14 cellular contexts compared by ENCODE assay signal in genomic region chr10:110609592-110609991, GRCh38. TPM values are rescaled to one million over a fixed set of nuclear protein-coding genes. Genes with fewer than 3 reads are reported as not detected.
DNase-seq lines count a peak whose midpoint lies in the region; ATAC-seq, FAIRE-seq and TF ChIP-seq lines count a peak whose summit lies in the region.
"Had no signal": no experiment of that assay in that cellular context is flagged by ENCODE, and none has a peak within 500 bp of the region (broad histone marks: within the 10 kb centered on the region; RNA-seq: fewer than 3 reads in every experiment).

No MANE protein-coding gene starts in this region.

- in situ Hi-C loops in gastrocnemius medialis (cut with MboI; ENCODE audit: low sequenced_read_pairs in 4 of 4) = loop anchor here (10.0 to 25.0 kb wide), 4 partner anchors 178 to 285 kb away; no protein-coding TSS in a partner anchor

- no peak overlapping the region for H3K9ac ChIP-seq in endothelial cell of umbilical vein (replicated peaks; ENCODE audit: extremely low read depth, insufficient read depth, low read length)
- H3K9ac ChIP-seq: parathyroid adenoma had no signal

- H3K4me2 ChIP-seq in endothelial cell of umbilical vein (ENCODE audit: insufficient read depth, low read length) = no peak overlapping the region
- H3K4me2 ChIP-seq: hepatocyte had no signal

- H3K9me1 ChIP-seq in endothelial cell of umbilical vein (replicated peaks; ENCODE audit: control insufficient read depth, extremely low read depth, insufficient read depth, low read length) = no peaks in the 10 kb centered on the region

- CTCF ChIA-PET in endothelial cell of umbilical vein (lab: Charles Lee) = interaction anchor here (0.8 to 2.9 kb wide), 8 partner anchors 10 to 1529 kb away, joined by 3 to 23 read pairs (median 3); no protein-coding TSS in a partner anchor

- ATAC-seq in gastrocnemius medialis = peak; percentile 90 to 91
- ATAC-seq: stimulated activated effector memory CD8-positive, alpha-beta T cell treated with anti-CD3 and anti-CD28 coated beads, Interleukin-12 subunit alpha, Interleukin-12 subunit beta, amount 100 ng/mL, for 72 hours had no signal

- no peak overlapping the region for H2AFZ ChIP-seq in endothelial cell of umbilical vein (ENCODE audit: low read depth, low read length)
- H2AFZ ChIP-seq: hepatocyte, parathyroid adenoma had no signal

- H3K4me3 ChIP-seq in endothelial cell of umbilical vein (replicated peaks in 1 of 3; ENCODE audit: insufficient read depth in 1 of 3, low read depth in 1 of 3, low read length in 3 of 3) (no peak overlapping the region), gastrocnemius medialis (no peak overlapping the region)
- H3K4me3 ChIP-seq: GM12878, hepatocyte, K562 had no signal

- intact Hi-C loops in endothelial cell of umbilical vein (cut with micrococcal nuclease) = no loop called here
- intact Hi-C loops in gastrocnemius medialis (cut with DNase I; ENCODE audit: low total_unique reads) = loop anchor here (10.0 kb wide), 1 partner anchor 265 kb away; the partner anchor contains the start of gene PDCD4

- TF ChIP-seq POLR2A in endothelial cell of umbilical vein (IDR thresholded peaks at IDR 0.05; ENCODE audit: low read depth, low read length) (no peak), gastrocnemius medialis (IDR thresholded peaks at IDR 0.05) (no peak)

- POLR2A ChIA-PET in endothelial cell of umbilical vein (lab: Charles Lee) = no interaction called here

- no peak for FAIRE-seq in endothelial cell of umbilical vein (lab: Jason Lieb, UNC)

- DNase-seq in NCI-H2107 treated with DMSO at 0.1 percent for 48 hours (lab: John Stamatoyannopoulos, UW; ENCODE audit: unreplicated experiment) = peak; percentile 37
- DNase-seq in NCI-H2107 (lab: John Stamatoyannopoulos, UW) = no peak
- DNase-seq in NCI-H510A (lab: John Stamatoyannopoulos, UW) = peak; percentile 68
- peak; percentile 6 for DNase-seq in endothelial cell of umbilical vein (ENCODE audit: low read depth, low spot score)
- peak; percentile 33 to 72 for DNase-seq in gastrocnemius medialis
- DNase-seq in NCI-H774 (lab: John Stamatoyannopoulos, UW) = no peak
- DNase-seq in amniotic stem cell (lab: John Stamatoyannopoulos, UW) = no peak
- no peak for DNase-seq in stimulated activated CD4-positive, alpha-beta T cell treated with anti-CD3 and anti-CD28 coated beads, Interleukin-12 subunit alpha, Interleukin-12 subunit beta, amount 100 ng/mL, for 4 hours

- dilution Hi-C loops in endothelial cell of umbilical vein (cut with MboI; ENCODE audit: extremely low pct_ligation_motif_present, low sequenced_read_pairs) = no loop called here

- no peak overlapping the region for H3K27ac ChIP-seq in endothelial cell of umbilical vein (ENCODE audit: insufficient read depth, low read depth, low read length)
- H3K27ac ChIP-seq in gastrocnemius medialis = peak overlapping the region; percentile 64 to 77 (median 72)
- H3K27ac ChIP-seq: hepatocyte, parathyroid adenoma, VCaP had no signal

- BruUV-seq in endothelial cell of umbilical vein (replicated peaks; lab: Mats Ljungman, UMichigan) = no TSS peak

- H3K27me3 ChIP-seq in endothelial cell of umbilical vein (ENCODE audit: control insufficient read depth in 2 of 2, insufficient read depth in 2 of 2, low read length in 2 of 2) = peaks cover 6 to 10% of the 10 kb centered on the region in 2 experiments
- no peaks in the 10 kb centered on the region for H3K27me3 ChIP-seq in gastrocnemius medialis
- H3K27me3 ChIP-seq: hepatocyte had no signal

- H3K36me3 ChIP-seq in endothelial cell of umbilical vein (ENCODE audit: control insufficient read depth in 2 of 2, extremely low read depth in 1 of 2, insufficient read depth in 2 of 2, low read length in 2 of 2) (peaks cover 0 to 2% of the 10 kb centered on the region in 2 experiments), gastrocnemius medialis (peaks cover 0 to 16% of the 10 kb centered on the region in 2 donors)

- H4K20me1 ChIP-seq in endothelial cell of umbilical vein (replicated peaks; ENCODE audit: control insufficient read depth, extremely low read depth, insufficient read depth, low read length) = no peaks in the 10 kb centered on the region

- TF ChIP-seq CTCF in endothelial cell of umbilical vein (IDR thresholded peaks at IDR 0.05; ENCODE audit: extremely low read depth in 1 of 2, insufficient read depth in 1 of 2, low read depth in 1 of 2, low read length in 2 of 2) = no peak
- no peak for TF ChIP-seq CTCF in gastrocnemius medialis (IDR thresholded peaks at IDR 0.05 in 4 of 5, conservative IDR thresholded peaks at IDR 0.05 in 1 of 5)

- H3K4me1 ChIP-seq in endothelial cell of umbilical vein (ENCODE audit: control insufficient read depth, extremely low read depth, insufficient read depth, low read length) (no peaks in the 10 kb centered on the region), gastrocnemius medialis (peaks cover 10 to 14% of the 10 kb centered on the region in 2 donors)
- H3K4me1 ChIP-seq: parathyroid adenoma had no signal

- no peaks in the 10 kb centered on the region for H3K79me2 ChIP-seq in endothelial cell of umbilical vein (ENCODE audit: control insufficient read depth, insufficient read depth, low read length)
- H3K79me2 ChIP-seq: hepatocyte, parathyroid adenoma had no signal

- no peaks in the 10 kb centered on the region for H3K9me3 ChIP-seq in endothelial cell of umbilical vein (replicated peaks; ENCODE audit: control insufficient read depth, insufficient read depth, low read length)
- no peaks in the 10 kb centered on the region for H3K9me3 ChIP-seq in gastrocnemius medialis

TF ChIP-seq in endothelial cell of umbilical vein, 7 proteins besides CTCF, POLR2A, EP300 and RAD21:
- no peak for TF ChIP-seq JUN (IDR thresholded peaks at IDR 0.05; ENCODE audit: borderline replicate concordance, insufficient read depth, insufficient read length, low read depth)
- no peak for TF ChIP-seq GATA2 (IDR thresholded peaks at IDR 0.05; ENCODE audit: insufficient read depth, insufficient read length, low read depth, low read length)
- TF ChIP-seq MAX (IDR thresholded peaks at IDR 0.05; ENCODE audit: insufficient read depth, insufficient read length) = no peak
- no peak for TF ChIP-seq FOS (IDR thresholded peaks at IDR 0.05; ENCODE audit: borderline replicate concordance, insufficient read depth, low read length)
- TF ChIP-seq EZH2 (IDR thresholded peaks at IDR 0.05; ENCODE audit: borderline replicate concordance, low read depth, low read length, severe bottlenecking) = no peak
- no peak for TF ChIP-seq POLR2AphosphoS5 (IDR thresholded peaks at IDR 0.05; ENCODE audit: insufficient read depth, low read depth, low read length)
- no peak for TF ChIP-seq MYC (IDR thresholded peaks at IDR 0.05; ENCODE audit: low read depth, low read length)

RNA-seq across cellular contexts. Expression of gene RBM20, which starts 34.5 kb away (rescaled TPM):
- total RNA-seq in endothelial cell of umbilical vein (not detected in 2 replicates), gastrocnemius medialis (10 to 100 TPM in 2 of 4 donors, 1 to 10 TPM in 2; 7.4 to 18.4 (median 10.2) TPM)
- polyA plus RNA-seq in endothelial cell of umbilical vein = 0.02 and 0.04 TPM in 2 replicates
- not detected in 2 replicates for polyA plus RNA-seq in endothelial cell of umbilical vein (2011; cell fraction: cytosol; rRNA removed)
- polyA plus RNA-seq in endothelial cell of umbilical vein (2011; cell fraction: nucleus; rRNA removed) = 0.14 and 0.20 TPM in 2 replicates
- 0.14 TPM in 1 of 2 replicates, not detected in the other for polyA plus RNA-seq in endothelial cell of umbilical vein (2012)
- 0.02 TPM in 1 of 2 replicates, not detected in the other for polyA minus RNA-seq in endothelial cell of umbilical vein
- polyA minus RNA-seq in endothelial cell of umbilical vein (2011; cell fraction: cytosol; rRNA and poly(A)+ RNA removed) = not detected
- polyA minus RNA-seq in endothelial cell of umbilical vein (2011; cell fraction: nucleus; rRNA and poly(A)+ RNA removed) = 0.24 TPM in 1 of 2 replicates, not detected in the other

RNA-seq across cellular contexts. Expression of gene SMC3, which starts 42.1 kb away (rescaled TPM):
- total RNA-seq in endothelial cell of umbilical vein = 44.2 and 45.0 TPM in 2 replicates
- 3.1 and 5.5 TPM in 2 replicates for polyA plus RNA-seq in endothelial cell of umbilical vein
- 10.8 and 12.9 TPM in 2 replicates for polyA plus RNA-seq in endothelial cell of umbilical vein (2011; cell fraction: cytosol; rRNA removed)
- polyA plus RNA-seq in endothelial cell of umbilical vein (2011; cell fraction: nucleus; rRNA removed) = 10.5 and 16.9 TPM in 2 replicates
- polyA plus RNA-seq in endothelial cell of umbilical vein (2012) = 29.2 and 38.9 TPM in 2 replicates
- 8.4 and 8.5 TPM in 2 replicates for polyA minus RNA-seq in endothelial cell of umbilical vein
- 19.0 TPM for polyA minus RNA-seq in endothelial cell of umbilical vein (2011; cell fraction: cytosol; rRNA and poly(A)+ RNA removed)
- polyA minus RNA-seq in endothelial cell of umbilical vein (2011; cell fraction: nucleus; rRNA and poly(A)+ RNA removed) = 5.5 and 8.2 TPM in 2 replicates
- 10 to 100 TPM; 19.5 to 25.9 (median 21.9) TPM for total RNA-seq in gastrocnemius medialis

Comparison
In these comparisons a context has a peak if more than half of its experiments do, and no peak if none do; other contexts are left out.
1. DNase-seq: peak in NCI-H2107 treated with DMSO at 0.1 percent for 48 hours (single experiment), NCI-H510A (single experiment), endothelial cell of umbilical vein (single experiment) and gastrocnemius medialis (2 of 2); none in NCI-H2107 (single experiment), NCI-H774 (single experiment), amniotic stem cell (single experiment) and stimulated activated CD4-positive, alpha-beta T cell treated with anti-CD3 and anti-CD28 coated beads, Interleukin-12 subunit alpha, Interleukin-12 subunit beta, amount 100 ng/mL, for 4 hours (single experiment).